29 cellular contexts compared by ENCODE assay signal in genomic region chr16:46745594-46745993, GRCh38. TPM values are rescaled to one million over a fixed set of nuclear protein-coding genes. Genes with fewer than 3 reads are reported as not detected.
DNase-seq lines count a peak whose midpoint lies in the region; TF ChIP-seq lines count a peak whose summit lies in the region.
"Had no signal": no experiment of that assay in that cellular context is flagged by ENCODE, and none has a peak within 500 bp of the region (broad histone marks: within the 10 kb centered on the region; RNA-seq: fewer than 3 reads in every experiment).

No MANE protein-coding gene starts in this region.

- peak overlapping the region; percentile 53 for H3K27ac Mint-ChIP-seq in neural progenitor cell
- H3K27ac Mint-ChIP-seq: activated CD4-positive, alpha-beta memory T cell treated with anti-CD3 and anti-CD28 coated beads, Interleukin-2, amount 10 ng/mL, durations not matched to agents 7 days and 5 days; CD4-positive, CD25-positive, alpha-beta regulatory T cell; dendritic cell treated with granulocyte-macrophage colony-stimulating factor and Interleukin-4, amounts not matched to agents 40 ng/mL and 50 ng/mL, for 4 days; natural killer cell treated with Interleukin-12 subunit alpha and Interleukin-12 subunit beta and Interleukin-15 and Interleukin-18, amount 100 ng/mL, for 72 hours; stimulated activated effector memory CD8-positive, alpha-beta T cell treated with anti-CD3 and anti-CD28 coated beads, Interleukin-12 subunit alpha, Interleukin-12 subunit beta, amount 100 ng/mL, for 72 hours; type B pancreatic cell had no signal

- no peaks in the 10 kb centered on the region for H3F3A ChIP-seq in neural progenitor cell (ENCODE audit: low read depth)

- H3K27me3 Mint-ChIP-seq in neural progenitor cell (ENCODE audit: insufficient read depth, low read depth) = no peaks in the 10 kb centered on the region
- H3K27me3 Mint-ChIP-seq: activated CD4-positive, alpha-beta memory T cell treated with anti-CD3 and anti-CD28 coated beads, Interleukin-2, amount 10 ng/mL, durations not matched to agents 7 days and 5 days; CD4-positive, CD25-positive, alpha-beta regulatory T cell; central memory CD8-positive, alpha-beta T cell; dendritic cell treated with granulocyte-macrophage colony-stimulating factor and Interleukin-4, amounts not matched to agents 40 ng/mL and 50 ng/mL, for 4 days; natural killer cell treated with Interleukin-12 subunit alpha and Interleukin-12 subunit beta and Interleukin-15 and Interleukin-18, amount 100 ng/mL, for 72 hours; type B pancreatic cell had no signal

- H3K9ac ChIP-seq in BLaER1 (no peak overlapping the region), neural progenitor cell (no peak overlapping the region)

- H3K4me3 Mint-ChIP-seq in neural progenitor cell = no peak overlapping the region
- H3K4me3 Mint-ChIP-seq: activated CD4-positive, alpha-beta memory T cell treated with anti-CD3 and anti-CD28 coated beads, Interleukin-2, amount 10 ng/mL, durations not matched to agents 7 days and 5 days; central memory CD8-positive, alpha-beta T cell; dendritic cell treated with granulocyte-macrophage colony-stimulating factor and Interleukin-4, amounts not matched to agents 40 ng/mL and 50 ng/mL, for 4 days; natural killer cell treated with Interleukin-12 subunit alpha and Interleukin-12 subunit beta and Interleukin-15 and Interleukin-18, amount 100 ng/mL, for 72 hours; stimulated activated effector memory CD8-positive, alpha-beta T cell treated with anti-CD3 and anti-CD28 coated beads, Interleukin-12 subunit alpha, Interleukin-12 subunit beta, amount 100 ng/mL, for 72 hours; type B pancreatic cell had no signal

- no peaks in the 10 kb centered on the region for H3K36me3 Mint-ChIP-seq in neural progenitor cell
- H3K36me3 Mint-ChIP-seq: CD4-positive, CD25-positive, alpha-beta regulatory T cell; natural killer cell treated with Interleukin-12 subunit alpha and Interleukin-12 subunit beta and Interleukin-15 and Interleukin-18, amount 100 ng/mL, for 72 hours; stimulated activated effector memory CD8-positive, alpha-beta T cell treated with anti-CD3 and anti-CD28 coated beads, Interleukin-12 subunit alpha, Interleukin-12 subunit beta, amount 100 ng/mL, for 72 hours; type B pancreatic cell had no signal

- H3K4me1 ChIP-seq in BLaER1 (peaks cover 69% of the 10 kb centered on the region), neural progenitor cell (peaks cover 6% of the 10 kb centered on the region)

- H3K27ac ChIP-seq in BLaER1 (no peak overlapping the region), neural progenitor cell (no peak overlapping the region)
- H3K27ac ChIP-seq: HL-60, SJCRH30 had no signal

- no peaks in the 10 kb centered on the region for H3K27me3 ChIP-seq in BLaER1
- H3K27me3 ChIP-seq in neural progenitor cell = no peaks in the 10 kb centered on the region
- H3K27me3 ChIP-seq: MG63, SJCRH30 had no signal

- H2AFZ ChIP-seq in neural progenitor cell (replicated peaks) = no peak overlapping the region

- H3K79me2 ChIP-seq in neural progenitor cell (ENCODE audit: low read depth) = no peaks in the 10 kb centered on the region

- DNase-seq in NCI-H146 (lab: John Stamatoyannopoulos, UW) (peak; percentile 8), NCI-H146 treated with DMSO at 0.1 percent for 48 hours (lab: John Stamatoyannopoulos, UW; ENCODE audit: unreplicated experiment) (no peak), NCI-H748 (lab: John Stamatoyannopoulos, UW; ENCODE audit: unreplicated experiment) (peak; percentile 44), neural progenitor cell (ENCODE audit: low spot score) (no peak), NCI-H1092 (lab: John Stamatoyannopoulos, UW) (no peak), hippocampal formation (lab: John Stamatoyannopoulos, UW) (no peak)
- DNase-seq in central memory CD4-positive, alpha-beta T cell = no peak
- DNase-seq: activated CD4-positive, alpha-beta memory T cell treated with anti-CD3 and anti-CD28 coated beads, Interleukin-2, amount 10 ng/mL, durations not matched to agents 7 days and 5 days; activated CD8-positive, alpha-beta memory T cell treated with anti-CD3 and anti-CD28 coated beads, Interleukin-2, amount 50 U/mL, for 4 hours; activated naive CD4-positive, alpha-beta T cell treated with Interleukin-2 at 50 U/mL for 16 hours; CD4-positive, CD25-positive, alpha-beta regulatory T cell; EL; HCEC 1CT; head of caudate nucleus; KG1; MG63; NCI-H2171 treated with DMSO at 0.1 percent for 48 hours; NCI-H526 treated with DMSO at 0.1 percent for 48 hours; SJCRH30; SW 1271 had no signal

- H4K20me1 ChIP-seq in BLaER1 (no peaks in the 10 kb centered on the region), neural progenitor cell (ENCODE audit: low read depth) (no peaks in the 10 kb centered on the region)

- H3K9me3 Mint-ChIP-seq in neural progenitor cell = no peaks in the 10 kb centered on the region
- H3K9me3 Mint-ChIP-seq: activated CD4-positive, alpha-beta memory T cell treated with anti-CD3 and anti-CD28 coated beads, Interleukin-2, amount 10 ng/mL, durations not matched to agents 7 days and 5 days; CD4-positive, CD25-positive, alpha-beta regulatory T cell; central memory CD8-positive, alpha-beta T cell; dendritic cell treated with granulocyte-macrophage colony-stimulating factor and Interleukin-4, amounts not matched to agents 40 ng/mL and 50 ng/mL, for 4 days; natural killer cell treated with Interleukin-12 subunit alpha and Interleukin-12 subunit beta and Interleukin-15 and Interleukin-18, amount 100 ng/mL, for 72 hours; stimulated activated effector memory CD8-positive, alpha-beta T cell treated with anti-CD3 and anti-CD28 coated beads, Interleukin-12 subunit alpha, Interleukin-12 subunit beta, amount 100 ng/mL, for 72 hours; type B pancreatic cell had no signal

- no peaks in the 10 kb centered on the region for H3K36me3 ChIP-seq in BLaER1
- H3K36me3 ChIP-seq in neural progenitor cell = no peaks in the 10 kb centered on the region
- H3K36me3 ChIP-seq: MG63, SJCRH30 had no signal

- H3K4me1 Mint-ChIP-seq in neural progenitor cell = peaks cover 27% of the 10 kb centered on the region
- H3K4me1 Mint-ChIP-seq: central memory CD8-positive, alpha-beta T cell had no signal

- H3K9me3 ChIP-seq in BLaER1 (no peaks in the 10 kb centered on the region), neural progenitor cell (ENCODE audit: low read depth) (no peaks in the 10 kb centered on the region)
- H3K9me3 ChIP-seq: MG63, SJCRH30 had no signal

- no peak overlapping the region for H3K4me3 ChIP-seq in BLaER1
- no peak overlapping the region for H3K4me3 ChIP-seq in neural progenitor cell
- H3K4me3 ChIP-seq: GM12878, MG63, SJCRH30 had no signal

- H3K4me2 ChIP-seq in BLaER1 (peak overlapping the region; percentile 49), neural progenitor cell (no peak overlapping the region)

- TF ChIP-seq CTCF in neural progenitor cell (IDR thresholded peaks at IDR 0.05) = no peak

RNA-seq across cellular contexts. Expression of gene MYLK3, which starts 2.5 kb away (rescaled TPM):
- 0.28 and 1.6 TPM in 2 replicates for total RNA-seq in neural progenitor cell (ENCODE audit: low replicate concordance)
- total RNA-seq: CD4-positive, CD25-positive, alpha-beta regulatory T cell; kidney epithelial cell had no signal

RNA-seq across cellular contexts. Expression of gene ORC6, which starts 56.1 kb away (rescaled TPM):
- 95.3 and 122 TPM in 2 replicates for total RNA-seq in neural progenitor cell (ENCODE audit: low replicate concordance)

RNA-seq across cellular contexts. Expression of gene VPS35, which starts 56.6 kb away (rescaled TPM):
- 89.7 and 115 TPM in 2 replicates for total RNA-seq in neural progenitor cell (ENCODE audit: low replicate concordance)

Comparison
In these comparisons a context has a peak if more than half of its experiments do, and no peak if none do; other contexts are left out.
1. DNase-seq: peak in NCI-H146 (single experiment) and NCI-H748 (single experiment); none in NCI-H146 treated with DMSO at 0.1 percent for 48 hours (single experiment), neural progenitor cell (single experiment), NCI-H1092 (single experiment), hippocampal formation (0 of 2) and central memory CD4-positive, alpha-beta T cell (single experiment).